ENCODE assay signal across 26 cellular contexts in the genomic region with DNA sequence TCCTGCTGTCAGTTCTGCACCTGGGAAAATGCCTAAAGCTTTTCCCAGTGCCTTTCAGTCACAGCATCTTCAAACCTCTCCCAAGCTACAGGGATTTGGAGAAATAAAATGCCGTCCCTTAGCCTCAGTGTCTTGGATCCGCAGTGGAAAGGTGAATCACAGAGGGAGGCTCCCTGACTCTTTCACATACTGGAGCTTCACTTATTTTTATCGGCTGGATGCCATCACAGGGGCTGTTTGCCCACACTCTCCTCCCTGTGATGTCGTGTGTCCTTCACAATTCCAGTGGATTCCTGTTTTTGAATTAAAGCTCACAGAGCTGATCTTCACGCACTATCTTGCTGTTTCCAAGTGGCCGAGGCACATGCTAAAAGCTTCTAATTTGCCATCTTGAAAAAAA.
DNase-seq lines count a peak whose midpoint lies in the region; ATAC-seq, FAIRE-seq and TF ChIP-seq lines count a peak whose summit lies in the region.
"Had no signal": no experiment of that assay in that cellular context is flagged by ENCODE, and none has a peak within 500 bp of the region (broad histone marks: within the 10 kb centered on the region; RNA-seq: fewer than 3 reads in every experiment).

No MANE protein-coding gene starts in this region.

- peak; percentile 53 for DNase-seq in MCF 10A (ENCODE audit: unreplicated experiment)
- no peak for DNase-seq in mammary epithelial cell
- peak; percentile 23 for DNase-seq in RCC 7860 (ENCODE audit: low spot score)
- no peak for DNase-seq in mesothelial cell of epicardium (ENCODE audit: low spot score in 2 of 2, unreplicated experiment in 2 of 2)
- no peak for DNase-seq in HepG2 (ENCODE audit: low spot score)
- DNase-seq in smooth muscle cell (lab: John Stamatoyannopoulos, UW; ENCODE audit: unreplicated experiment) = no peak
- DNase-seq: Caco-2; CD8-positive, alpha-beta T cell; DMS79 treated with DMSO at 0.1 percent for 48 hours; GF-D8; NCI-H1092 treated with DMSO at 0.1 percent for 48 hours; NCI-H2029; NCI-H2227 treated with DMSO at 0.1 percent for 48 hours; NCI-H510A treated with DMSO at 0.1 percent for 48 hours; NCI-H774; SK-N-SH; SW 1271 had no signal

- TF ChIP-seq CTCF in MCF 10A (IDR thresholded peaks at IDR 0.05; ENCODE audit: unreplicated experiment) = no peak
- no peak for TF ChIP-seq CTCF in mammary epithelial cell (conservative IDR thresholded peaks at IDR 0.05 in 1 of 2, IDR thresholded peaks at IDR 0.05 in 1 of 2; ENCODE audit: extremely low read depth in 1 of 2, insufficient read depth in 1 of 2, low read depth in 1 of 2, low read length in 2 of 2)
- TF ChIP-seq CTCF in mesothelial cell of epicardium (IDR thresholded peaks at IDR 0.05; ENCODE audit: unreplicated experiment) = no peak
- no peak for TF ChIP-seq CTCF in HepG2 (CRISPR knock-in tag; IDR thresholded peaks at IDR 0.05)
- TF ChIP-seq CTCF in smooth muscle cell (IDR thresholded peaks at IDR 0.05; ENCODE audit: borderline replicate concordance, insufficient read depth, poor library complexity, severe bottlenecking) = no peak

- TF ChIP-seq RAD21 in HepG2 (CRISPR knock-in tag; IDR thresholded peaks at IDR 0.05) = no peak

- H3K27ac ChIP-seq in mammary epithelial cell (ENCODE audit: insufficient read depth, low read depth, low read length) (no peak overlapping the region), HepG2 (ENCODE audit: extremely low read length, insufficient read depth, low read length) (no peak overlapping the region), smooth muscle cell (ENCODE audit: low read depth) (no peak overlapping the region)
- H3K27ac ChIP-seq: A549, C4-2B, HL-60 had no signal

- no peak for TF ChIP-seq EP300 in HepG2 (IDR thresholded peaks at IDR 0.05; ENCODE audit: low read depth in 2 of 2, low read length in 2 of 2)
- TF ChIP-seq EP300 in HepG2 (CRISPR knock-in tag; IDR thresholded peaks at IDR 0.05; ENCODE audit: borderline replicate concordance) = no peak

- in situ Hi-C loops in mammary epithelial cell (cut with MboI; ENCODE audit: low sequenced_read_pairs in 2 of 2) (no loop called here), HepG2 (cut with HindIII; ENCODE audit: extremely low pct_ligation_motif_present, low pct_unique_long_range_greater_than_20kb) (no loop called here)

- H3K9ac ChIP-seq in mammary epithelial cell (ENCODE audit: insufficient read depth, low read length) (no peak overlapping the region), HepG2 (ENCODE audit: insufficient read depth, low read depth, low read length) (no peak overlapping the region), smooth muscle cell (ENCODE audit: low read depth) (no peak overlapping the region)
- H3K9ac ChIP-seq: SK-N-SH had no signal

- H3K27me3 ChIP-seq in mammary epithelial cell (ENCODE audit: insufficient read depth, low read length) (no peaks in the 10 kb centered on the region), HepG2 (ENCODE audit: control insufficient read depth in 1 of 2, insufficient read depth in 2 of 2, low read length in 2 of 2) (no peaks in the 10 kb centered on the region), smooth muscle cell (ENCODE audit: low read depth) (no peaks in the 10 kb centered on the region)

- CTCF ChIA-PET in MCF 10A (lab: Yijun Ruan, JAX) (interaction anchor here (0.6 to 1.2 kb wide), 9 partner anchors 12 to 1303 kb away, joined by 3 to 5 read pairs (median 3); a partner anchor contains a TSS), mammary epithelial cell (lab: Charles Lee; ENCODE audit: low non-redundant PET) (no interaction called here), HepG2 (lab: Yijun Ruan, JAX; ENCODE audit: low intra/inter-chr PET ratio, low total read pairs) (no interaction called here)

- dilution Hi-C loops in mammary epithelial cell (cut with HindIII; ENCODE audit: low sequenced_read_pairs) = no loop called here

- TF ChIP-seq POLR2A in HepG2 (IDR thresholded peaks at IDR 0.05; ENCODE audit: insufficient read depth in 1 of 2, low read depth in 2 of 2, low read length in 2 of 2) = no peak

- H3K9me3 Mint-ChIP-seq in MCF 10A (ENCODE audit: unreplicated experiment) (no peaks in the 10 kb centered on the region), mesothelial cell of epicardium (peaks cover 7% of the 10 kb centered on the region)

- H2AFZ ChIP-seq in mammary epithelial cell (ENCODE audit: low read depth, low read length) (no peak overlapping the region), HepG2 (ENCODE audit: low read length) (no peak overlapping the region), smooth muscle cell (ENCODE audit: low read depth) (no peak overlapping the region)

- intact Hi-C loops in MCF 10A (cut with micrococcal nuclease) = loop anchor here (10.0 kb wide), 1 partner anchor 233 kb away; no protein-coding TSS in a partner anchor
- intact Hi-C loops in mammary epithelial cell (cut with micrococcal nuclease) = loop anchor here (5.0 kb wide), 1 partner anchor 1261 kb away; no protein-coding TSS in a partner anchor
- intact Hi-C loops in HepG2 (cut with micrococcal nuclease; ENCODE audit: unreplicated experiment) = loop anchor here (5.0 kb wide), 1 partner anchor 441 kb away; no protein-coding TSS in a partner anchor

- H4K20me1 ChIP-seq in mammary epithelial cell (ENCODE audit: insufficient read depth, low read length) (no peaks in the 10 kb centered on the region), HepG2 (ENCODE audit: insufficient read depth, low read length) (no peaks in the 10 kb centered on the region), smooth muscle cell (ENCODE audit: low read depth) (no peaks in the 10 kb centered on the region)

- no peaks in the 10 kb centered on the region for H3K4me1 ChIP-seq in mammary epithelial cell (ENCODE audit: insufficient read depth, low read length)
- no peaks in the 10 kb centered on the region for H3K4me1 ChIP-seq in HepG2 (ENCODE audit: insufficient read depth, low read length)
- no peaks in the 10 kb centered on the region for H3K4me1 ChIP-seq in smooth muscle cell (ENCODE audit: low read depth)
- H3K4me1 ChIP-seq: A549, Caco-2 had no signal

- H3K4me3 ChIP-seq in mammary epithelial cell (replicated peaks in 1 of 3; ENCODE audit: insufficient read depth in 1 of 3, low read depth in 2 of 3, low read length in 3 of 3) = no peak overlapping the region
- no peak overlapping the region for H3K4me3 ChIP-seq in HepG2 (replicated peaks in 1 of 3; ENCODE audit: insufficient read depth in 1 of 3, low read depth in 2 of 3, low read length in 3 of 3)
- no peak overlapping the region for H3K4me3 ChIP-seq in smooth muscle cell
- H3K4me3 ChIP-seq: A549 had no signal

- no peaks in the 10 kb centered on the region for H3K36me3 Mint-ChIP-seq in MCF 10A (ENCODE audit: insufficient read depth, unreplicated experiment)
- no peaks in the 10 kb centered on the region for H3K36me3 Mint-ChIP-seq in mesothelial cell of epicardium
- H3K36me3 Mint-ChIP-seq: CD8-positive, alpha-beta T cell had no signal

- H3K4me3 Mint-ChIP-seq in MCF 10A (ENCODE audit: unreplicated experiment) = no peak overlapping the region
- H3K4me3 Mint-ChIP-seq in mesothelial cell of epicardium = no peak overlapping the region
- H3K4me3 Mint-ChIP-seq: B cell; CD8-positive, alpha-beta T cell; T-helper 1 cell treated with Interleukin-12 subunit alpha and Interleukin-12 subunit beta and Interleukin-4 antibody, amounts not matched to agents 30 μg/mL and 1 μg/mL, for 36 hours had no signal

- 52% methylated on average over 6 of the region's 6 CpGs for WGBS in mammary epithelial cell (ENCODE audit: low coverage, missing lambda C conversion rate)
- 6% methylated on average over 6 of the region's 6 CpGs for WGBS in HepG2 (ENCODE audit: low lambda C conversion rate)
- WGBS in smooth muscle cell (ENCODE audit: low lambda C conversion rate) = 72% methylated on average over 6 of the region's 6 CpGs

- BruUV-seq in MCF 10A (replicated peaks; lab: Mats Ljungman, UMichigan) = no TSS peak
- no TSS peak for BruUV-seq in mammary epithelial cell (replicated peaks; lab: Mats Ljungman, UMichigan)
- no TSS peak for BruUV-seq in HepG2 (replicated peaks; lab: Mats Ljungman, UMichigan)

- H3K9me3 ChIP-seq in mammary epithelial cell (replicated peaks; ENCODE audit: insufficient read depth, low read length) = peaks cover 13% of the 10 kb centered on the region
- H3K9me3 ChIP-seq in HepG2 (ENCODE audit: low read length) = peaks cover 75% of the 10 kb centered on the region
- no peaks in the 10 kb centered on the region for H3K9me3 ChIP-seq in smooth muscle cell (replicated peaks; ENCODE audit: low read depth)
- H3K9me3 ChIP-seq: A549, Caco-2, SK-N-SH had no signal

- H3K27me3 Mint-ChIP-seq in MCF 10A (ENCODE audit: insufficient read depth, unreplicated experiment) = no peaks in the 10 kb centered on the region
- no peaks in the 10 kb centered on the region for H3K27me3 Mint-ChIP-seq in mesothelial cell of epicardium (ENCODE audit: low read depth)
- H3K27me3 Mint-ChIP-seq: B cell had no signal

- H3K36me3 ChIP-seq in mammary epithelial cell (ENCODE audit: insufficient read depth, low read length) = no peaks in the 10 kb centered on the region
- no peaks in the 10 kb centered on the region for H3K36me3 ChIP-seq in HepG2 (replicated peaks in 1 of 2; ENCODE audit: control insufficient read depth in 1 of 2, insufficient read depth in 2 of 2, low read length in 2 of 2)
- no peaks in the 10 kb centered on the region for H3K36me3 ChIP-seq in smooth muscle cell (ENCODE audit: low read depth)

- no peak for FAIRE-seq in RCC 7860 (lab: Jason Lieb, UNC)
- no peak for FAIRE-seq in HepG2 (lab: Jason Lieb, UNC)
- FAIRE-seq: A549, GM12892, H54 had no signal

- H3K27ac Mint-ChIP-seq in MCF 10A (ENCODE audit: low read depth, unreplicated experiment) = peak overlapping the region; percentile 57
- peak overlapping the region; percentile 63 for H3K27ac Mint-ChIP-seq in mesothelial cell of epicardium
- H3K27ac Mint-ChIP-seq: B cell; CD8-positive, alpha-beta T cell; T-helper 1 cell treated with Interleukin-12 subunit alpha and Interleukin-12 subunit beta and Interleukin-4 antibody, amounts not matched to agents 30 μg/mL and 1 μg/mL, for 36 hours had no signal

- POLR2A ChIA-PET in MCF 10A (lab: Yijun Ruan, JAX) = no interaction called here
- POLR2A ChIA-PET in HepG2 (lab: Yijun Ruan, JAX) = no interaction called here

- ATAC-seq in GM19351 (IDR thresholded peaks at IDR 0.05; ENCODE audit: unreplicated experiment) (no peak), HepG2 (no peak)
- ATAC-seq: A549; CD8-positive, alpha-beta T cell; Panc1 had no signal

- no peak overlapping the region for H3K4me2 ChIP-seq in mammary epithelial cell (ENCODE audit: insufficient read depth, low read depth, low read length)
- H3K4me2 ChIP-seq in HepG2 (ENCODE audit: low read depth, low read length) = no peak overlapping the region
- no peak overlapping the region for H3K4me2 ChIP-seq in smooth muscle cell
- H3K4me2 ChIP-seq: A549, SK-N-SH had no signal

- H3K79me2 ChIP-seq in mammary epithelial cell (ENCODE audit: insufficient read depth, low read length) (no peaks in the 10 kb centered on the region), HepG2 (ENCODE audit: insufficient read depth, low read length) (no peaks in the 10 kb centered on the region), smooth muscle cell (ENCODE audit: low read depth) (no peaks in the 10 kb centered on the region)

- no peaks in the 10 kb centered on the region for H3F3A ChIP-seq in smooth muscle cell (ENCODE audit: low read depth)

- H3K4me1 Mint-ChIP-seq in MCF 10A (ENCODE audit: insufficient read depth, unreplicated experiment) = peaks cover 11% of the 10 kb centered on the region
- peaks cover 14% of the 10 kb centered on the region for H3K4me1 Mint-ChIP-seq in mesothelial cell of epicardium
- H3K4me1 Mint-ChIP-seq: B cell had no signal

Comparison
In these comparisons a context has a peak if more than half of its experiments do, and no peak if none do; other contexts are left out.
1. DNase-seq: peak in MCF 10A (single experiment) and RCC 7860 (single experiment); none in mammary epithelial cell (single experiment), mesothelial cell of epicardium (0 of 2), HepG2 (single experiment) and smooth muscle cell (single experiment).